ENCODE assay signal across 13 cellular contexts in the genomic region with DNA sequence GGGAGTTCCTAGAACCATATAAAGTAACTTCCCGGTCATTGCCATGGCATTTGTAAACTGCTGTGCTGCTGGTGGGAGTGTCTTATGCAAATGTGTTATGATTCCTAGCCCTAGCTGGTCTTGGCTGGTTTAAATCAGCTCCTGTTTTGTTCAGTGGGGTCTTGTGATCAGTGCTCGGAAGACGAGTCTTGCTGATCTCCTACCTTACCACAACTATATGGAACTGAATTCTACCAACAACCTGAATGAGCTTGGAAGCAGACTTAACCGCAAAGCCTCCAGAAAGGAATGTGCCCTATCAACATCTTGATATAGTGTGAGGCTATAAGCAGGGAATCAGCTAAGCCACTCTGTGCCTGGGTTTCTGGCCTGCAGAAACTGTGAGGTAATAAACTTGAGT. TPM values are rescaled to one million over a fixed set of nuclear protein-coding genes. Genes with fewer than 3 reads are reported as not detected.
A peak's percentile ranks its signal among the peaks of the same experiment; 100 is the strongest.
DNase-seq lines count a peak whose midpoint lies in the region; TF ChIP-seq lines count a peak whose summit lies in the region.
"Had no signal": no experiment of that assay in that cellular context is flagged by ENCODE, and none has a peak within 500 bp of the region (broad histone marks: within the 10 kb centered on the region; RNA-seq: fewer than 3 reads in every experiment).

No MANE protein-coding gene starts in this region.

- no peaks in the 10 kb centered on the region for H3K79me2 ChIP-seq in osteoblast (ENCODE audit: insufficient read depth, low read length)

- peak overlapping the region; percentile 42 for H3K4me2 ChIP-seq in osteoblast (ENCODE audit: insufficient read depth, low read length)

- DNase-seq in GM04503 (ENCODE audit: low read depth) = peak; percentile 50
- peak; percentile 71 to 84 for DNase-seq in SJCRH30
- peak; percentile 51 to 79 for DNase-seq in foreskin fibroblast
- DNase-seq in osteoblast (ENCODE audit: insufficient read length, low spot score, missing footprints) = no peak
- DNase-seq in T-helper 2 cell = no peak
- no peak for DNase-seq in mesenteric fat pad (ENCODE audit: low spot score)
- no peak for DNase-seq in stimulated activated CD8-positive, alpha-beta memory T cell treated with anti-CD3 and anti-CD28 coated beads, Interleukin-4, amount 100 ng/mL, for 48 hours
- no peak for DNase-seq in osteocyte (ENCODE audit: extremely low spot score, unreplicated experiment)
- DNase-seq: activated CD4-positive, alpha-beta T cell treated with anti-CD3 and anti-CD28 coated beads, Interleukin-2, amount 50 U/mL, for 1 hour; T-helper 1 cell had no signal

- H3K9me3 ChIP-seq in SJCRH30 (replicated peaks) (no peaks in the 10 kb centered on the region), osteoblast (ENCODE audit: low read depth, low read length) (no peaks in the 10 kb centered on the region)

- no peak overlapping the region for H3K4me3 Mint-ChIP-seq in osteocyte (ENCODE audit: unreplicated experiment)
- H3K4me3 Mint-ChIP-seq: activated T-helper 17 cell treated with anti-CD3 and anti-CD28 coated beads, Interleukin-2, amount 50 U/mL, for 72 hours; CD14-positive monocyte; stimulated activated naive CD8-positive, alpha-beta T cell treated with anti-CD3 and anti-CD28 coated beads, Interleukin-15, Interleukin-2, amounts not matched to agents 100 ng/mL and 50 ng/mL, for 24 hours had no signal

- H4K20me1 ChIP-seq in osteoblast (ENCODE audit: insufficient read depth, low read length) = no peaks in the 10 kb centered on the region

- H3K4me3 ChIP-seq in SJCRH30 (peak overlapping the region; percentile 43), foreskin fibroblast (ENCODE audit: low read depth in 1 of 2, low read length in 2 of 2) (peak overlapping the region in 1 of 2 donors; percentile 11), osteoblast (ENCODE audit: insufficient read depth, low read length) (no peak overlapping the region)

- TF ChIP-seq CTCF in foreskin fibroblast (IDR thresholded peaks at IDR 0.05; ENCODE audit: low read depth, low read length) (no peak), osteoblast (IDR thresholded peaks at IDR 0.05; ENCODE audit: extremely low read depth, low read depth, low read length) (no peak), osteocyte (IDR thresholded peaks at IDR 0.05) (no peak)

- H3K4me1 ChIP-seq in SJCRH30 (peaks cover 18% of the 10 kb centered on the region), osteoblast (ENCODE audit: insufficient read depth, low read length) (no peaks in the 10 kb centered on the region)

- H3K27ac Mint-ChIP-seq in osteocyte (ENCODE audit: unreplicated experiment) = no peak overlapping the region
- H3K27ac Mint-ChIP-seq: activated T-helper 17 cell treated with anti-CD3 and anti-CD28 coated beads, Interleukin-2, amount 50 U/mL, for 72 hours; stimulated activated naive CD8-positive, alpha-beta T cell treated with anti-CD3 and anti-CD28 coated beads, Interleukin-15, Interleukin-2, amounts not matched to agents 100 ng/mL and 50 ng/mL, for 24 hours had no signal

- H3K36me3 ChIP-seq in SJCRH30 = no peaks in the 10 kb centered on the region
- no peaks in the 10 kb centered on the region for H3K36me3 ChIP-seq in osteoblast (ENCODE audit: insufficient read depth, low read length)

- H3K27ac ChIP-seq in SJCRH30 (peak overlapping the region; percentile 86), osteoblast (ENCODE audit: low read depth, low read length) (peak overlapping the region; percentile 47)

- no peaks in the 10 kb centered on the region for H3K36me3 Mint-ChIP-seq in osteocyte (ENCODE audit: unreplicated experiment)

- no peaks in the 10 kb centered on the region for H3K27me3 Mint-ChIP-seq in osteocyte (ENCODE audit: unreplicated experiment)
- H3K27me3 Mint-ChIP-seq: activated T-helper 17 cell treated with anti-CD3 and anti-CD28 coated beads, Interleukin-2, amount 50 U/mL, for 72 hours; stimulated activated naive CD8-positive, alpha-beta T cell treated with anti-CD3 and anti-CD28 coated beads, Interleukin-15, Interleukin-2, amounts not matched to agents 100 ng/mL and 50 ng/mL, for 24 hours had no signal

- no peaks in the 10 kb centered on the region for H3K9me3 Mint-ChIP-seq in osteocyte (ENCODE audit: unreplicated experiment)
- H3K9me3 Mint-ChIP-seq: activated T-helper 17 cell treated with anti-CD3 and anti-CD28 coated beads, Interleukin-2, amount 50 U/mL, for 72 hours; stimulated activated naive CD8-positive, alpha-beta T cell treated with anti-CD3 and anti-CD28 coated beads, Interleukin-15, Interleukin-2, amounts not matched to agents 100 ng/mL and 50 ng/mL, for 24 hours had no signal

- no peaks in the 10 kb centered on the region for H3K4me1 Mint-ChIP-seq in osteocyte (ENCODE audit: unreplicated experiment)
- H3K4me1 Mint-ChIP-seq: activated T-helper 17 cell treated with anti-CD3 and anti-CD28 coated beads, Interleukin-2, amount 50 U/mL, for 72 hours had no signal

- H3K27me3 ChIP-seq in SJCRH30 (no peaks in the 10 kb centered on the region), osteoblast (ENCODE audit: insufficient read depth, low read length) (no peaks in the 10 kb centered on the region)

- peak overlapping the region; percentile 85 for H2AFZ ChIP-seq in osteoblast (ENCODE audit: low read length)

RNA-seq across cellular contexts. Expression of a gene that starts 33.5 kb away (rescaled TPM):
- total RNA-seq in SJCRH30 (2014; rRNA removed; shearing (Covaris generic)) = 67.0 and 74.5 TPM in 2 replicates
- total RNA-seq in osteoblast = 18.9 and 23.5 TPM in 2 replicates
- 66.4 TPM for total RNA-seq in mesenteric fat pad
- total RNA-seq in osteocyte = 43.2 and 44.2 TPM in 2 replicates

Comparison
In these comparisons a context has a peak if more than half of its experiments do, and no peak if none do; other contexts are left out.
1. DNase-seq: peak in GM04503 (single experiment), SJCRH30 (2 of 2) and foreskin fibroblast (2 of 2); none in osteoblast (single experiment), T-helper 2 cell (0 of 5), mesenteric fat pad (single experiment), stimulated activated CD8-positive, alpha-beta memory T cell treated with anti-CD3 and anti-CD28 coated beads, Interleukin-4, amount 100 ng/mL, for 48 hours (single experiment) and osteocyte (single experiment).